Comparison of ENCODE assay signal across 17 cellular contexts in the genomic region with DNA sequence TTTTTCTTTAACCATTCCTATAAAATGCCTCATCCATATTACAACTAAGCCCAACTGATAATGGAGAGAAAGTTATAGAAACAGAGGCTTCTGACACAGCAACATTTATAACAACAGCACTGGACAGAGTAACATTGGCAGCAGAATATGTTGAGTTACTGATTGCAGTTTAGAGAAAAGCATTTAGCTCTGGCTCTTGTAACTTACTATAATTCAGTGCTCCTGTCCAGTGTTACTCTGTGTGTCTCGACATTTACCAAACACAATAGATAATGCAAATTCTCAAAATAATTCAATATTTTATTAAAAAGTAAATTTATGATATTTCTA.
"Had no signal": no experiment of that assay in that cellular context is flagged by ENCODE, and none has a peak within 500 bp of the region (broad histone marks: within the 10 kb centered on the region; RNA-seq: fewer than 3 reads in every experiment).

No MANE protein-coding gene starts in this region.

- H3K4me3 ChIP-seq: lower lobe of right lung, thyroid gland had no signal

- H3K36me3 ChIP-seq: lower lobe of right lung, thyroid gland had no signal

- H3K4me1 ChIP-seq: lower lobe of right lung had no signal

- ATAC-seq: esophagus mucosa; lower lobe of right lung; stimulated activated memory B cell treated with anti-CD40 and anti-IgM and Interleukin-4, amounts not matched to agents 10 μg/mL and 1 μg/mL and 100 μg/mL, for 72 hours had no signal

- FAIRE-seq: endometrium had no signal

- H3K27me3 ChIP-seq: thyroid gland had no signal

- H3K27ac ChIP-seq: lower lobe of right lung, thyroid gland had no signal

- H3K9me3 ChIP-seq: lower lobe of right lung, thyroid gland had no signal

- DNase-seq: activated CD4-positive, CD25-positive, alpha-beta regulatory T cell treated with anti-CD3 and anti-CD28 coated beads, Interleukin-2, amount 50 U/mL, for 72 hours; activated naive CD4-positive, alpha-beta T cell; activated naive CD8-positive, alpha-beta T cell treated with anti-CD3 and anti-CD28 coated beads, Interleukin-2, amount 10 ng/mL, durations not matched to agents 7 days and 5 days; activated T-cell treated with anti-CD3 and anti-CD28 coated beads for 4 hours; aorta; foreskin melanocyte; left colon; lower lobe of right lung; naive B cell; posterior cingulate gyrus; stimulated activated CD4-positive, alpha-beta T cell treated with anti-CD3 and anti-CD28 coated beads, Interleukin-2, amount 100 ng/mL, for 48 hours; T-helper 1 cell; T1000; thyroid gland had no signal
